2 cellular contexts compared by ENCODE assay signal in the genomic region with DNA sequence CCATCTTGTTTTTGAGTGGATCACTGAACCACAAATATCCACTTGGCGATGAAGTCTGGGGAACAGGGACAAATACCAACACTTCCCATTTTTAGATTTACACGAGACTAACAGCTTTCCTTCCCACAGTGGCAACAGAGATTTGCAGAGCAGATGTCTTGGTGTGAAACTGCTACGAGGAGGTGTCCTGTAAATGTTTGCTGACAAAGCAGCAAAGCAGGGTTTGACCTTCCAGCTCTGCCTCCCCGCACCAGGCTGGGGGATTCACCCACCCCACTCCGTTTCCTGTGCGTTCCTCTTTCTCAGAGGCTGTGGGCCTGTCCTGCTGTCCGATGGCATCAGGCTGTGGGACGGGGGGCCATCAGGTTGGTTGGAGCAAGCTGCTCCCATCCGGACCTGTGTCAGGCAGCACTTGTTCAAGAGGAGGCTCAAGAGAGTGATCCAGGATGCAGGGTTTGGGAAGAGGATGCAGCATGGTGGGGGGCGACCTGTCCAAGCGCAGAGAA.
TF ChIP-seq lines count a peak whose summit lies in the region.

No MANE protein-coding gene starts in this region.

TF ChIP-seq in HCT116, 20 proteins besides CTCF, POLR2A, EP300 and RAD21 (continued from another document):
- no peak for TF ChIP-seq SRF (IDR thresholded peaks at IDR 0.05; ENCODE audit: low read depth)

TF ChIP-seq in neural cell, 6 proteins besides CTCF, POLR2A, EP300 and RAD21:
- TF ChIP-seq, protein P1, sequence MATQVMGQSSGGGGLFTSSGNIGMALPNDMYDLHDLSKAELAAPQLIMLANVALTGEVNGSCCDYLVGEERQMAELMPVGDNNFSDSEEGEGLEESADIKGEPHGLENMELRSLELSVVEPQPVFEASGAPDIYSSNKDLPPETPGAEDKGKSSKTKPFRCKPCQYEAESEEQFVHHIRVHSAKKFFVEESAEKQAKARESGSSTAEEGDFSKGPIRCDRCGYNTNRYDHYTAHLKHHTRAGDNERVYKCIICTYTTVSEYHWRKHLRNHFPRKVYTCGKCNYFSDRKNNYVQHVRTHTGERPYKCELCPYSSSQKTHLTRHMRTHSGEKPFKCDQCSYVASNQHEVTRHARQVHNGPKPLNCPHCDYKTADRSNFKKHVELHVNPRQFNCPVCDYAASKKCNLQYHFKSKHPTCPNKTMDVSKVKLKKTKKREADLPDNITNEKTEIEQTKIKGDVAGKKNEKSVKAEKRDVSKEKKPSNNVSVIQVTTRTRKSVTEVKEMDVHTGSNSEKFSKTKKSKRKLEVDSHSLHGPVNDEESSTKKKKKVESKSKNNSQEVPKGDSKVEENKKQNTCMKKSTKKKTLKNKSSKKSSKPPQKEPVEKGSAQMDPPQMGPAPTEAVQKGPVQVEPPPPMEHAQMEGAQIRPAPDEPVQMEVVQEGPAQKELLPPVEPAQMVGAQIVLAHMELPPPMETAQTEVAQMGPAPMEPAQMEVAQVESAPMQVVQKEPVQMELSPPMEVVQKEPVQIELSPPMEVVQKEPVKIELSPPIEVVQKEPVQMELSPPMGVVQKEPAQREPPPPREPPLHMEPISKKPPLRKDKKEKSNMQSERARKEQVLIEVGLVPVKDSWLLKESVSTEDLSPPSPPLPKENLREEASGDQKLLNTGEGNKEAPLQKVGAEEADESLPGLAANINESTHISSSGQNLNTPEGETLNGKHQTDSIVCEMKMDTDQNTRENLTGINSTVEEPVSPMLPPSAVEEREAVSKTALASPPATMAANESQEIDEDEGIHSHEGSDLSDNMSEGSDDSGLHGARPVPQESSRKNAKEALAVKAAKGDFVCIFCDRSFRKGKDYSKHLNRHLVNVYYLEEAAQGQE (IDR thresholded peaks at IDR 0.05; ENCODE audit: borderline replicate concordance): no peak
- no peak for TF ChIP-seq MXI1 (conservative IDR thresholded peaks at IDR 0.05; ENCODE audit: poor library complexity, severe bottlenecking)
- no peak for TF ChIP-seq EZH2 (IDR thresholded peaks at IDR 0.05; ENCODE audit: borderline replicate concordance, insufficient read depth, low read length, poor library complexity, severe bottlenecking)
- TF ChIP-seq TAF1 (IDR thresholded peaks at IDR 0.05; ENCODE audit: low read depth): no peak
- TF ChIP-seq SMC3 (conservative IDR thresholded peaks at IDR 0.05; ENCODE audit: poor library complexity): no peak
- no peak for TF ChIP-seq POLR2AphosphoS5 (IDR thresholded peaks at IDR 0.05)
